Comparison of ENCODE assay signal across 1 cellular context in genomic region chr15:43285609-43286037, GRCh38.
TF ChIP-seq lines count a peak whose summit lies in the region.

No MANE protein-coding gene starts in this region.

TF ChIP-seq in K562, 482 proteins besides CTCF, POLR2A, EP300 and RAD21 (continued from another document):
- TF ChIP-seq, protein P1, sequence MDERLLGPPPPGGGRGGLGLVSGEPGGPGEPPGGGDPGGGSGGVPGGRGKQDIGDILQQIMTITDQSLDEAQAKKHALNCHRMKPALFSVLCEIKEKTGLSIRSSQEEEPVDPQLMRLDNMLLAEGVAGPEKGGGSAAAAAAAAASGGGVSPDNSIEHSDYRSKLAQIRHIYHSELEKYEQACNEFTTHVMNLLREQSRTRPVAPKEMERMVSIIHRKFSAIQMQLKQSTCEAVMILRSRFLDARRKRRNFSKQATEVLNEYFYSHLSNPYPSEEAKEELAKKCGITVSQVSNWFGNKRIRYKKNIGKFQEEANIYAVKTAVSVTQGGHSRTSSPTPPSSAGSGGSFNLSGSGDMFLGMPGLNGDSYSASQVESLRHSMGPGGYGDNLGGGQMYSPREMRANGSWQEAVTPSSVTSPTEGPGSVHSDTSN (CRISPR knock-in tag; IDR thresholded peaks at IDR 0.05; ENCODE audit: low read depth), result no peak
- TF ChIP-seq, protein P1 (tag; conservative IDR thresholded peaks at IDR 0.05; ENCODE audit: low read depth), result 0 out of 2 replicates have a peak, but pooled peaks have one; percentile 10
- TF ChIP-seq MECOM (CRISPR knock-in tag; IDR thresholded peaks at IDR 0.05) (peak; percentile 98), MAFF (IDR thresholded peaks at IDR 0.05; ENCODE audit: low read length) (peak; percentile 54), HDAC6 (IDR thresholded peaks at IDR 0.05; ENCODE audit: low read depth, low read length) (no peak), RAD51 (IDR thresholded peaks at IDR 0.05; ENCODE audit: borderline replicate concordance, low read depth) (0 out of 2 replicates have a peak, but pooled peaks have one; percentile 14), CREM (IDR thresholded peaks at IDR 0.05; ENCODE audit: low read depth) (peak; percentile 53; the same call in 1 of the 2 replicates), SMC3 (conservative IDR thresholded peaks at IDR 0.05; ENCODE audit: insufficient read depth, low read depth, low read length) (peak; percentile 87), BACH1 (tag; IDR thresholded peaks at IDR 0.05) (no peak), ZKSCAN3 (CRISPR knock-in tag; IDR thresholded peaks at IDR 0.05) (no peak), CTBP1 (IDR thresholded peaks at IDR 0.05; ENCODE audit: borderline replicate concordance) (peak; percentile 68; the same call in 1 of the 2 replicates), IRF2 (CRISPR knock-in tag; IDR thresholded peaks at IDR 0.05) (no peak), CBFA2T3 (IDR thresholded peaks at IDR 0.05) (0 out of 2 replicates have a peak, but pooled peaks have one; percentile 25)
- TF ChIP-seq, protein P2, sequence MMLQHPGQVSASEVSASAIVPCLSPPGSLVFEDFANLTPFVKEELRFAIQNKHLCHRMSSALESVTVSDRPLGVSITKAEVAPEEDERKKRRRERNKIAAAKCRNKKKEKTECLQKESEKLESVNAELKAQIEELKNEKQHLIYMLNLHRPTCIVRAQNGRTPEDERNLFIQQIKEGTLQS (IDR thresholded peaks at IDR 0.05), result no peak; the same call in 1 of the 2 replicates
- TF ChIP-seq, protein P2 (CRISPR knock-in tag; conservative IDR thresholded peaks at IDR 0.05), result no peak
TF ChIP-seq in K562: peak in this region for 50.
